Comparison of ENCODE assay signal across 6 cellular contexts in the genomic region with DNA sequence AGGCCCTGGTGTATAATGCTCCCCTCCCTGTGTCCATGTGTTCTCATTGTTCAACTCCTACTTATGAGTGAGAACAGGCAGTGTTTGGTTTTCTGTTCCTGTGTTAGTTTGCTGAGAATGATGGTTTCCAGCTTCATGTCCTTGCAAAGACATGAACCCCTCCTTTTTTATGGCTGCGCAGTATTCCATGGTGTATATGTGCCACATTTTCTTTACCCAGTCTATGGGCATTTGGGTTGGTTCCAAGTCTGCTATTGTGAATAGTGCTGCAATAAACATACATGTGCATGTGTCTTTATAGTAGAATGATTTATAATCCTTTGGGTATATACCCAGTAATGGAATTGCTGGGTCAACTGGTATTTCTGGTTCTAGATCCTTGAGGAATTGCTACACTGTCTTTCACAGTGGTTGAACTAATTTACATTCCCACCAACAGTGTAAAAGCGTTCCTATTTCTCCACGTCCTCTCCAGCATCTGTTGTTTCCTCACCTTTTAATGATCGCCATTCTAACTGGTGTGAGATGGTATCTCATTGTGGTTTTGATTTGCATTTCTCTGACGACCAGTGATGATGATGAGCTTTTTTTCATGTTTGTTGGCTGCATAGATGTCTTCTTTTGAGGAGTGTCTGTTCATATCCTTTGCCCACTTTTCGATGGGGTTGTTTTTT. TPM values are rescaled to one million over a fixed set of nuclear protein-coding genes. Genes with fewer than 3 reads are reported as not detected.
A peak's percentile ranks its signal among the peaks of the same experiment; 100 is the strongest.
DNase-seq lines count a peak whose midpoint lies in the region; ATAC-seq and TF ChIP-seq lines count a peak whose summit lies in the region.
"Not testable (repeated sequence)": the region's sequence is repeated elsewhere in the genome, so short reads cannot be mapped to it uniquely, and the experiment has no call there.

No MANE protein-coding gene starts in this region.

- H3K9me3 Mint-ChIP-seq in activated naive CD8-positive, alpha-beta T cell treated with anti-CD3 and anti-CD28 coated beads, Interleukin-2, amount 10 ng/mL, durations not matched to agents 7 days and 5 days; stimulated activated naive B cell treated with anti-CD40 and anti-IgM and Interleukin-4, amounts not matched to agents 10 μg/mL and 1 μg/mL and 100 μg/mL, for 72 hours: not testable (repeated sequence)

- DNase-seq in HT-29 (ENCODE audit: low spot score) (peak; percentile 9), NCI-H526 (lab: John Stamatoyannopoulos, UW) (peak; percentile 37 to 56), epithelial cell of esophagus (ENCODE audit: low read depth) (peak; percentile 9)
- not testable (repeated sequence) for DNase-seq in RWPE2 (ENCODE audit: low spot score); activated naive CD8-positive, alpha-beta T cell treated with anti-CD3 and anti-CD28 coated beads, Interleukin-2, amount 10 ng/mL, durations not matched to agents 7 days and 5 days; stimulated activated naive B cell treated with anti-CD40 and anti-IgM and Interleukin-4, amounts not matched to agents 10 μg/mL and 1 μg/mL and 100 μg/mL, for 72 hours

- POLR2A ChIA-PET in activated naive CD8-positive, alpha-beta T cell treated with anti-CD3 and anti-CD28 coated beads, Interleukin-2, amount 10 ng/mL, durations not matched to agents 7 days and 5 days (lab: Charles Lee) = not testable (repeated sequence)

- not testable (repeated sequence) for H3K27me3 ChIP-seq in RWPE2 (ENCODE audit: insufficient read depth, poor library complexity, severe bottlenecking)

- TF ChIP-seq CTCF in RWPE2 (IDR thresholded peaks at IDR 0.05; ENCODE audit: poor library complexity, severe bottlenecking); epithelial cell of esophagus (IDR thresholded peaks at IDR 0.05; ENCODE audit: insufficient read depth, low read depth, low read length, missing control alignments): not testable (repeated sequence)

- H3K36me3 Mint-ChIP-seq in activated naive CD8-positive, alpha-beta T cell treated with anti-CD3 and anti-CD28 coated beads, Interleukin-2, amount 10 ng/mL, durations not matched to agents 7 days and 5 days; stimulated activated naive B cell treated with anti-CD40 and anti-IgM and Interleukin-4, amounts not matched to agents 10 μg/mL and 1 μg/mL and 100 μg/mL, for 72 hours: not testable (repeated sequence)

- ATAC-seq in RWPE2 (ENCODE audit: low read depth); activated naive CD8-positive, alpha-beta T cell treated with anti-CD3 and anti-CD28 coated beads, Interleukin-2, amount 10 ng/mL, durations not matched to agents 7 days and 5 days (ENCODE audit: low read depth); stimulated activated naive B cell treated with anti-CD40 and anti-IgM and Interleukin-4, amounts not matched to agents 10 μg/mL and 1 μg/mL and 100 μg/mL, for 72 hours (replicated peaks): not testable (repeated sequence)

- H3K36me3 ChIP-seq in RWPE2 (ENCODE audit: low read depth) = not testable (repeated sequence)

- H3K4me1 Mint-ChIP-seq in activated naive CD8-positive, alpha-beta T cell treated with anti-CD3 and anti-CD28 coated beads, Interleukin-2, amount 10 ng/mL, durations not matched to agents 7 days and 5 days = peaks cover 21% of the 10 kb centered on the region
- H3K4me1 Mint-ChIP-seq in stimulated activated naive B cell treated with anti-CD40 and anti-IgM and Interleukin-4, amounts not matched to agents 10 μg/mL and 1 μg/mL and 100 μg/mL, for 72 hours = peaks cover 10 to 13% of the 10 kb centered on the region in 2 donors

- not testable (repeated sequence) for H3K4me1 ChIP-seq in RWPE2 (ENCODE audit: insufficient read depth, poor library complexity, severe bottlenecking)

- not testable (repeated sequence) for H3K4me3 Mint-ChIP-seq in activated naive CD8-positive, alpha-beta T cell treated with anti-CD3 and anti-CD28 coated beads, Interleukin-2, amount 10 ng/mL, durations not matched to agents 7 days and 5 days; stimulated activated naive B cell treated with anti-CD40 and anti-IgM and Interleukin-4, amounts not matched to agents 10 μg/mL and 1 μg/mL and 100 μg/mL, for 72 hours

- not testable (repeated sequence) for H3K27me3 Mint-ChIP-seq in activated naive CD8-positive, alpha-beta T cell treated with anti-CD3 and anti-CD28 coated beads, Interleukin-2, amount 10 ng/mL, durations not matched to agents 7 days and 5 days; stimulated activated naive B cell treated with anti-CD40 and anti-IgM and Interleukin-4, amounts not matched to agents 10 μg/mL and 1 μg/mL and 100 μg/mL, for 72 hours

- peak overlapping the region; percentile 63 for H3K27ac Mint-ChIP-seq in activated naive CD8-positive, alpha-beta T cell treated with anti-CD3 and anti-CD28 coated beads, Interleukin-2, amount 10 ng/mL, durations not matched to agents 7 days and 5 days
- H3K27ac Mint-ChIP-seq in stimulated activated naive B cell treated with anti-CD40 and anti-IgM and Interleukin-4, amounts not matched to agents 10 μg/mL and 1 μg/mL and 100 μg/mL, for 72 hours = peak overlapping the region; percentile 16

- peak overlapping the region; percentile 8 for H3K27ac ChIP-seq in RWPE2 (ENCODE audit: poor library complexity, severe bottlenecking)

- not testable (repeated sequence) for H3K9me3 ChIP-seq in RWPE2 (ENCODE audit: severe bottlenecking)

- not testable (repeated sequence) for H3K4me3 ChIP-seq in RWPE2 (ENCODE audit: severe bottlenecking); epithelial cell of esophagus (ENCODE audit: low read length)

RNA-seq across cellular contexts. Expression of a gene that starts 54.4 kb away (rescaled TPM):
- 2.9 and 3.5 TPM in 2 replicates for total RNA-seq in HT-29 (2014; rRNA removed; shearing (Covaris generic))
- total RNA-seq in activated naive CD8-positive, alpha-beta T cell treated with anti-CD3 and anti-CD28 coated beads, Interleukin-2, amount 10 ng/mL, durations not matched to agents 7 days and 5 days = 1 to 10 TPM; 4.1 to 4.6 TPM
